In the genomic region with DNA sequence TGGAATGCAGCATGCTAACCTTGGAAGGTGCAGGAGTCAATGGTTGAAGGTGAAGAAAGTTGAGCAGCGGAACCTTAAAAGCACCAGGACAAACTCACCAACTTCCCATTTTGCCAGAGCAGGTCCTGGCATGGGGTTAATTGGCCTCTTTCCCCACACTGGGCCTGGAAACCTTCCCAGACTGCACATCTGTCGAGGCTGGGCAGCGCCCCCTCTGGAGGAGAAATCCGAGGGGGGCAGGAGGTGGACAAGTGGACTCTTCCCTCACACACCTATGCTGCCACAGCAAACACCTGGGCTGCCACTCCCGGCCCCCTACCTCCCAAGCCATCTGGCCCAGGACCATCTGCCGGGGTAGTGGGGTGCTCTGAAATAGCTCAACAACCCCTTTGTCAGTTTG, we compare ENCODE assay signal across 16 cellular contexts.
"Had no signal": no experiment of that assay in that cellular context is flagged by ENCODE, and none has a peak within 500 bp of the region (broad histone marks: within the 10 kb centered on the region; RNA-seq: fewer than 3 reads in every experiment).

No MANE protein-coding gene starts in this region.

- H3K27ac Mint-ChIP-seq: activated naive CD4-positive, alpha-beta T cell treated with anti-CD3 and anti-CD28 coated beads, Interleukin-2, amount 10 ng/mL, durations not matched to agents 7 days and 5 days; activated T-helper 17 cell treated with anti-CD3 and anti-CD28 coated beads, Interleukin-2, amount 50 U/mL, for 72 hours; T-helper 17 cell had no signal

- H3K4me3 ChIP-seq: esophagus squamous epithelium, heart left ventricle, psoas muscle, right lobe of liver, suprapubic skin had no signal

- H3K4me3 Mint-ChIP-seq: activated naive CD4-positive, alpha-beta T cell treated with anti-CD3 and anti-CD28 coated beads, Interleukin-2, amount 10 ng/mL, durations not matched to agents 7 days and 5 days; activated T-helper 17 cell treated with anti-CD3 and anti-CD28 coated beads, Interleukin-2, amount 50 U/mL, for 72 hours; central memory CD8-positive, alpha-beta T cell; nephron progenitor cell; T-helper 17 cell had no signal

- ATAC-seq: activated T-helper 17 cell treated with anti-CD3 and anti-CD28 coated beads, Interleukin-2, amount 50 U/mL, for 72 hours; heart left ventricle; left ventricle myocardium superior; psoas muscle; right lobe of liver; T-helper 17 cell had no signal

- H3K27me3 ChIP-seq: foreskin keratinocyte, heart left ventricle, right lobe of liver, suprapubic skin had no signal

- H3K36me3 ChIP-seq: esophagus squamous epithelium, heart left ventricle, right lobe of liver, suprapubic skin had no signal

- DNase-seq: activated CD4-positive, alpha-beta T cell treated with anti-CD3 and anti-CD28 coated beads, Interleukin-2, amount 50 U/mL, for 1 hour; activated naive CD4-positive, alpha-beta T cell treated with anti-CD3 and anti-CD28 coated beads, Interleukin-2, amount 10 ng/mL, durations not matched to agents 7 days and 5 days; activated T-cell treated with anti-CD3 and anti-CD28 coated beads for 4 hours; esophagus squamous epithelium; heart left ventricle; left ventricle myocardium superior; mesenchymal stem cell; nephron progenitor cell; psoas muscle; right lobe of liver; stimulated activated naive CD4-positive, alpha-beta T cell; T-helper 17 cell had no signal

- H3K9me3 Mint-ChIP-seq: nephron progenitor cell had no signal

- H3K4me1 ChIP-seq: esophagus squamous epithelium, foreskin keratinocyte, psoas muscle, right lobe of liver, suprapubic skin had no signal

- H3K36me3 Mint-ChIP-seq: activated naive CD4-positive, alpha-beta T cell treated with anti-CD3 and anti-CD28 coated beads, Interleukin-2, amount 10 ng/mL, durations not matched to agents 7 days and 5 days had no signal

- H3K4me1 Mint-ChIP-seq: activated naive CD4-positive, alpha-beta T cell treated with anti-CD3 and anti-CD28 coated beads, Interleukin-2, amount 10 ng/mL, durations not matched to agents 7 days and 5 days; activated T-helper 17 cell treated with anti-CD3 and anti-CD28 coated beads, Interleukin-2, amount 50 U/mL, for 72 hours; central memory CD8-positive, alpha-beta T cell; T-helper 17 cell had no signal

- H3K27me3 Mint-ChIP-seq: activated naive CD4-positive, alpha-beta T cell treated with anti-CD3 and anti-CD28 coated beads, Interleukin-2, amount 10 ng/mL, durations not matched to agents 7 days and 5 days; activated T-helper 17 cell treated with anti-CD3 and anti-CD28 coated beads, Interleukin-2, amount 50 U/mL, for 72 hours; central memory CD8-positive, alpha-beta T cell; T-helper 17 cell had no signal

- H3K27ac ChIP-seq: esophagus squamous epithelium, foreskin keratinocyte, heart left ventricle, psoas muscle, right lobe of liver, suprapubic skin had no signal

- H3K9me3 ChIP-seq: esophagus squamous epithelium, heart left ventricle, psoas muscle, right lobe of liver, suprapubic skin had no signal
